In the genomic region with DNA sequence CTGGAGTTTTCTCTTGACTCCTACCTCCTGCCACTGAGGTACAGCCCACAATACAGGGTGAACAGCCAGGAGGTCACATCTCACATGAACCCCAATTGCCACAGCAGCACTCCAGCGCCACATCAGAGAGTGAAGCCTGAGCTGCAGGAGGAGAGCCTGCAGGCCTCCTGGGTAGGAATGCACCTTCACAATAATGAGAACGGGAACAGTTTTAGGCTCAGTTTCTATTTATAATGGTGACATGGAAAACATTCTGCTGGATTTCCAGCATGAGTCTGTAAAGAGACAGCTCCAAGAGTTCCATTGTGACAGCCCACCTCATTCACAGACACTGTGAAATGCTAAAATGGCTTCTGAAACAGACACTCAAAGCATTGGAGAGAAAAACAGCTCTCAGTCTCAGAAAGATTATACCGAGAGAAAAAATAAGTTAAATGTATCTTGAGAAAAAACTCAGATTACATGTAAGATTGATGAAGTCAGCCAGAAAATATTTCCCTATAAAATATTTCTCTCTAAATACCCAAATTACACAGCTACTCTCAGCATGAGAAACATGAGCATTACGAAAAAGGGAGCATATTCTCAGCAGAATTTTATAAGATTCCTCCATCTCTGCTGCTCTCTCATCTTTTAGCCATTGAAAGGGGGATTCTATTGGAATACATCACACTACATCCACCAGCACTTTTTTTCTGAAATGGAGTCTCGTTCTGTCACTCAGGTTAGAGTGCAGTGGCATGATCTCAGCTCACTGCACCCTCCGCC, we compare ENCODE assay signal across 20 cellular contexts.
"Had no signal": no experiment of that assay in that cellular context is flagged by ENCODE, and none has a peak within 500 bp of the region (broad histone marks: within the 10 kb centered on the region; RNA-seq: fewer than 3 reads in every experiment).

No MANE protein-coding gene starts in this region.

- H3K9me3 ChIP-seq: neutrophil, vagina had no signal

- ATAC-seq: activated CD4-positive, alpha-beta T cell treated with anti-CD3 and anti-CD28 coated beads for 36 hours; effector memory CD8-positive, alpha-beta T cell; natural killer cell treated with Interleukin-12 subunit alpha and Interleukin-12 subunit beta and Interleukin-15 and Interleukin-18, amount 100 ng/mL, for 72 hours had no signal

- H3K27me3 Mint-ChIP-seq: activated CD4-positive, alpha-beta memory T cell treated with anti-CD3 and anti-CD28 coated beads, Interleukin-2, amount 10 ng/mL, durations not matched to agents 7 days and 5 days; activated CD4-positive, alpha-beta T cell treated with anti-CD3 and anti-CD28 coated beads for 36 hours; activated naive CD8-positive, alpha-beta T cell treated with anti-CD3 and anti-CD28 coated beads, Interleukin-2, amount 10 ng/mL, durations not matched to agents 7 days and 5 days; dendritic cell treated with granulocyte-macrophage colony-stimulating factor and Interleukin-4, amounts not matched to agents 40 ng/mL and 50 ng/mL, for 4 days; effector memory CD8-positive, alpha-beta T cell; natural killer cell treated with Interleukin-12 subunit alpha and Interleukin-12 subunit beta and Interleukin-15 and Interleukin-18, amount 100 ng/mL, for 72 hours; stimulated activated naive CD8-positive, alpha-beta T cell treated with anti-CD3 and anti-CD28 coated beads, Interleukin-15, Interleukin-2, amounts not matched to agents 100 ng/mL and 50 ng/mL, for 24 hours had no signal

- DNase-seq: activated CD4-positive, alpha-beta memory T cell treated with anti-CD3 and anti-CD28 coated beads, Interleukin-2, amount 10 ng/mL, durations not matched to agents 7 days and 5 days; activated CD4-positive, alpha-beta T cell treated with anti-CD3 and anti-CD28 coated beads for 36 hours; activated naive CD4-positive, alpha-beta T cell treated with Interleukin-2 at 50 U/mL for 16 hours; activated naive CD8-positive, alpha-beta T cell treated with anti-CD3 and anti-CD28 coated beads, Interleukin-2, amount 10 ng/mL, durations not matched to agents 7 days and 5 days; activated T-cell treated with anti-CD3 and anti-CD28 coated beads, Interleukin-2, amount 50 U/mL, for 1 hour; brain microvascular endothelial cell; effector memory CD8-positive, alpha-beta T cell; esophagus squamous epithelium; hippocampal formation; islet precursor cell; stimulated activated CD4-positive, alpha-beta T cell treated with anti-CD3 and anti-CD28 coated beads, Interleukin-2, amount 100 ng/mL, for 48 hours; trophoblast cell had no signal

- H3K27ac ChIP-seq: brain microvascular endothelial cell, esophagus squamous epithelium, neutrophil, vagina had no signal

- H3K4me1 Mint-ChIP-seq: mesothelial cell of epicardium had no signal

- H3K4me1 ChIP-seq: esophagus squamous epithelium had no signal

- H3K4me3 Mint-ChIP-seq: activated CD4-positive, alpha-beta memory T cell treated with anti-CD3 and anti-CD28 coated beads, Interleukin-2, amount 10 ng/mL, durations not matched to agents 7 days and 5 days; activated CD4-positive, alpha-beta T cell treated with anti-CD3 and anti-CD28 coated beads for 36 hours; activated naive CD8-positive, alpha-beta T cell treated with anti-CD3 and anti-CD28 coated beads, Interleukin-2, amount 10 ng/mL, durations not matched to agents 7 days and 5 days; dendritic cell treated with granulocyte-macrophage colony-stimulating factor and Interleukin-4, amounts not matched to agents 40 ng/mL and 50 ng/mL, for 4 days; effector memory CD8-positive, alpha-beta T cell; mesothelial cell of epicardium; natural killer cell treated with Interleukin-12 subunit alpha and Interleukin-12 subunit beta and Interleukin-15 and Interleukin-18, amount 100 ng/mL, for 72 hours; stimulated activated naive CD8-positive, alpha-beta T cell treated with anti-CD3 and anti-CD28 coated beads, Interleukin-15, Interleukin-2, amounts not matched to agents 100 ng/mL and 50 ng/mL, for 24 hours; T-helper 2 cell treated with Interferon-gamma antibody and Interleukin-4, amounts not matched to agents 5 μg/mL and 100 μg/mL, for 36 hours had no signal

- H3K4me3 ChIP-seq: esophagus squamous epithelium, vagina had no signal

- H3K27ac Mint-ChIP-seq: activated CD4-positive, alpha-beta memory T cell treated with anti-CD3 and anti-CD28 coated beads, Interleukin-2, amount 10 ng/mL, durations not matched to agents 7 days and 5 days; activated CD4-positive, alpha-beta T cell treated with anti-CD3 and anti-CD28 coated beads for 36 hours; activated naive CD8-positive, alpha-beta T cell treated with anti-CD3 and anti-CD28 coated beads, Interleukin-2, amount 10 ng/mL, durations not matched to agents 7 days and 5 days; activated T-helper 2 cell treated with anti-CD3 and anti-CD28 coated beads, Interferon-gamma antibody, Interleukin-2, Interleukin-4, amounts not matched to agents 10 μg/mL and 5 μg/mL and 100 μg/mL, durations not matched to agents 14 hours and 24 hours and 36 hours; dendritic cell treated with granulocyte-macrophage colony-stimulating factor and Interleukin-4, amounts not matched to agents 40 ng/mL and 50 ng/mL, for 4 days; mesothelial cell of epicardium; natural killer cell treated with Interleukin-12 subunit alpha and Interleukin-12 subunit beta and Interleukin-15 and Interleukin-18, amount 100 ng/mL, for 72 hours; stimulated activated naive CD8-positive, alpha-beta T cell treated with anti-CD3 and anti-CD28 coated beads, Interleukin-15, Interleukin-2, amounts not matched to agents 100 ng/mL and 50 ng/mL, for 24 hours; T-helper 2 cell treated with Interferon-gamma antibody and Interleukin-4, amounts not matched to agents 5 μg/mL and 100 μg/mL, for 36 hours had no signal

- H3K27me3 ChIP-seq: brain microvascular endothelial cell, esophagus squamous epithelium, neutrophil, vagina had no signal

- H3K36me3 ChIP-seq: brain microvascular endothelial cell, vagina had no signal

- H3K9me3 Mint-ChIP-seq: effector memory CD8-positive, alpha-beta T cell; natural killer cell treated with Interleukin-12 subunit alpha and Interleukin-12 subunit beta and Interleukin-15 and Interleukin-18, amount 100 ng/mL, for 72 hours had no signal
